In the genomic region with DNA sequence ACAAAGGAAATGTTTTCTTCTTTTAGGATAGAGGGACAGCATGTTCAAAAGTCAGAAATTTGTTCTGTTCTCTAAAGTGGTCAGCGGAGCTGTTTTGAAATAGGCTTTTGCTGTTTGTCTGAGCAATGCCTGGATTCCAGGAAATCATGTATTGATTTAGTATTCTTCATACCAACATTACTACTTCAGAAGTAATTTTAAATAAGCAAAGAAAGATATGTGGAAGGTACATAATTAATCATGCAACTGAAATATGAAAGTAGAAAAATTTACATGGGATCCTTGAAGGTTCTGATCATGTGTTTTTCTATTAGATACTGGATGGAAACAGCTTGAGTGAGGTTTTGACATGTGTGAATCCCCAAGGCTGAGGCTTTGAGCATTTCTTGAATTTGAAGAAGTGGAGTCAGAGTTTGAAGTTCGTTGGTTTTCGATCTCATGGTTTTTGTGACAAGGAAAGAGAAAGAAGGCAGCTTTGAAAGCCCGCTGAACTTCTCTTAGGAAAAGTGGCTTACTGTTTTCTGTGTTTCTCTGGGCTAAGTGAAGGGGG, we compare ENCODE assay signal across 21 cellular contexts.
DNase-seq lines count a peak whose midpoint lies in the region; ATAC-seq lines count a peak whose summit lies in the region.
"Had no signal": no experiment of that assay in that cellular context is flagged by ENCODE, and none has a peak within 500 bp of the region (broad histone marks: within the 10 kb centered on the region; RNA-seq: fewer than 3 reads in every experiment).

No MANE protein-coding gene starts in this region.

- no peak overlapping the region for H3K14ac ChIP-seq in mesenchymal stem cell (ENCODE audit: low read length in 2 of 2)

- no peaks in the 10 kb centered on the region for H3K36me3 Mint-ChIP-seq in T-helper 2 cell treated with Interferon-gamma antibody and Interleukin-4, amounts not matched to agents 5 μg/mL and 100 μg/mL, for 36 hours (ENCODE audit: low read depth)
- H3K36me3 Mint-ChIP-seq in activated T-helper 2 cell treated with anti-CD3 and anti-CD28 coated beads, Interferon-gamma antibody, Interleukin-2, Interleukin-4, amounts not matched to agents 10 μg/mL and 5 μg/mL and 100 μg/mL, durations not matched to agents 14 hours and 24 hours and 36 hours (ENCODE audit: low read depth): no peaks in the 10 kb centered on the region
- no peaks in the 10 kb centered on the region for H3K36me3 Mint-ChIP-seq in naive thymus-derived CD4-positive, alpha-beta T cell
- H3K36me3 Mint-ChIP-seq: neural progenitor cell had no signal

- no peak overlapping the region for H3K18ac ChIP-seq in mesenchymal stem cell (ENCODE audit: low read depth in 1 of 2, low read length in 2 of 2)

- no peaks in the 10 kb centered on the region for H3K79me1 ChIP-seq in mesenchymal stem cell (replicated peaks; ENCODE audit: low read length, poor library complexity, severe bottlenecking)

- H3K27ac ChIP-seq in naive thymus-derived CD4-positive, alpha-beta T cell (ENCODE audit: low read depth, low read length): peak overlapping the region; percentile 60
- H3K27ac ChIP-seq in mesenchymal stem cell (ENCODE audit: low read length, poor library complexity, severe bottlenecking): no peak overlapping the region
- H3K27ac ChIP-seq: 22Rv1, neural progenitor cell, SJCRH30, suprapubic skin had no signal

- no peak overlapping the region for H2AK5ac ChIP-seq in mesenchymal stem cell (ENCODE audit: low read length, severe bottlenecking)

- intact Hi-C loops in activated T-helper 2 cell treated with anti-CD3 and anti-CD28 coated beads, Interferon-gamma antibody, Interleukin-2, Interleukin-4, amounts not matched to agents 10 μg/mL and 5 μg/mL and 100 μg/mL, durations not matched to agents 14 hours and 24 hours and 36 hours (cut with micrococcal nuclease): loop anchor here (1.0 to 5.0 kb wide), 6 partner anchors 26 to 222 kb away; no protein-coding TSS in a partner anchor
- intact Hi-C loops in naive thymus-derived CD4-positive, alpha-beta T cell (cut with micrococcal nuclease): loop anchor here (1.0 to 10.0 kb wide), 9 partner anchors 26 to 491 kb away; a partner anchor contains a TSS

- CTCF ChIA-PET in naive thymus-derived CD4-positive, alpha-beta T cell (lab: Charles Lee): interaction anchor here (0.6 to 1.0 kb wide), 2 partner anchors 205 to 222 kb away, joined by 3 read pairs; no protein-coding TSS in a partner anchor

- peak; percentile 24 for DNase-seq in T-helper 2 cell treated with Interferon-gamma antibody and Interleukin-4, amounts not matched to agents 5 μg/mL and 100 μg/mL, for 36 hours (ENCODE audit: low spot score)
- DNase-seq in T-helper 2 cell: no peak
- DNase-seq in activated T-helper 2 cell treated with anti-CD3 and anti-CD28 coated beads, Interferon-gamma antibody, Interleukin-2, Interleukin-4, amounts not matched to agents 10 μg/mL and 5 μg/mL and 100 μg/mL, durations not matched to agents 14 hours and 24 hours and 36 hours (ENCODE audit: low spot score): no peak
- no peak for DNase-seq in naive thymus-derived CD4-positive, alpha-beta T cell
- no peak for DNase-seq in NCI-H2227 treated with DMSO at 0.1 percent for 48 hours (lab: John Stamatoyannopoulos, UW)
- DNase-seq in mesenchymal stem cell: no peak
- DNase-seq: anterior cingulate cortex, glutamatergic neuron, H7, MG63, NCI-H2029 treated with DMSO at 0.1 percent for 48 hours, NCI-H524, SJCRH30 had no signal

- H3K27me3 Mint-ChIP-seq in T-helper 2 cell treated with Interferon-gamma antibody and Interleukin-4, amounts not matched to agents 5 μg/mL and 100 μg/mL, for 36 hours (ENCODE audit: low read depth): no peaks in the 10 kb centered on the region
- H3K27me3 Mint-ChIP-seq in activated T-helper 2 cell treated with anti-CD3 and anti-CD28 coated beads, Interferon-gamma antibody, Interleukin-2, Interleukin-4, amounts not matched to agents 10 μg/mL and 5 μg/mL and 100 μg/mL, durations not matched to agents 14 hours and 24 hours and 36 hours (ENCODE audit: low read depth): no peaks in the 10 kb centered on the region
- H3K27me3 Mint-ChIP-seq in naive thymus-derived CD4-positive, alpha-beta T cell: no peaks in the 10 kb centered on the region
- H3K27me3 Mint-ChIP-seq: dendritic cell treated with granulocyte-macrophage colony-stimulating factor and Interleukin-4, amounts not matched to agents 40 ng/mL and 50 ng/mL, for 4 days had no signal

- peak overlapping the region; percentile 43 for H3K4me3 ChIP-seq in naive thymus-derived CD4-positive, alpha-beta T cell (ENCODE audit: low read length)
- H3K4me3 ChIP-seq in mesenchymal stem cell (ENCODE audit: insufficient read depth in 1 of 2, low read depth in 1 of 2, low read length in 2 of 2): no peak overlapping the region
- H3K4me3 ChIP-seq: lung, MG63, neural progenitor cell, SJCRH30, suprapubic skin had no signal

- H3K27me3 ChIP-seq in naive thymus-derived CD4-positive, alpha-beta T cell (ENCODE audit: control insufficient read depth in 2 of 2, insufficient read depth in 2 of 2, low read length in 2 of 2): no peaks in the 10 kb centered on the region
- peaks cover under 1 to 5% of the 10 kb centered on the region in 2 experiments for H3K27me3 ChIP-seq in mesenchymal stem cell (ENCODE audit: control insufficient read depth in 1 of 2, insufficient read depth in 1 of 2, low read length in 2 of 2)
- H3K27me3 ChIP-seq: MG63, SJCRH30, suprapubic skin had no signal

- no peak overlapping the region for H2BK15ac ChIP-seq in mesenchymal stem cell (ENCODE audit: low read depth, poor library complexity, severe bottlenecking)

- no peak overlapping the region for H2BK12ac ChIP-seq in mesenchymal stem cell (ENCODE audit: low read length in 2 of 2)

- H2AFZ ChIP-seq in mesenchymal stem cell (ENCODE audit: low read depth, low read length): no peak overlapping the region
- H2AFZ ChIP-seq: neural progenitor cell had no signal

- no peak overlapping the region for H3K4me2 ChIP-seq in mesenchymal stem cell (ENCODE audit: low read length, poor library complexity, severe bottlenecking)
- H3K4me2 ChIP-seq: neural progenitor cell had no signal

- no peaks in the 10 kb centered on the region for H3K9me3 ChIP-seq in naive thymus-derived CD4-positive, alpha-beta T cell (ENCODE audit: control insufficient read depth in 2 of 3, low read length in 3 of 3)
- no peaks in the 10 kb centered on the region for H3K9me3 ChIP-seq in mesenchymal stem cell (ENCODE audit: control insufficient read depth, low read length)
- H3K9me3 ChIP-seq: MG63, SJCRH30, suprapubic skin had no signal

- no peak overlapping the region for H3K23ac ChIP-seq in mesenchymal stem cell (ENCODE audit: low read length in 2 of 2)

- H4K8ac ChIP-seq in mesenchymal stem cell (ENCODE audit: low read length): no peak overlapping the region

- no peak overlapping the region for H2BK5ac ChIP-seq in mesenchymal stem cell (ENCODE audit: low read depth, low read length, poor library complexity, severe bottlenecking)

- H3K9me3 Mint-ChIP-seq in T-helper 2 cell treated with Interferon-gamma antibody and Interleukin-4, amounts not matched to agents 5 μg/mL and 100 μg/mL, for 36 hours: no peaks in the 10 kb centered on the region
- no peaks in the 10 kb centered on the region for H3K9me3 Mint-ChIP-seq in activated T-helper 2 cell treated with anti-CD3 and anti-CD28 coated beads, Interferon-gamma antibody, Interleukin-2, Interleukin-4, amounts not matched to agents 10 μg/mL and 5 μg/mL and 100 μg/mL, durations not matched to agents 14 hours and 24 hours and 36 hours
- H3K9me3 Mint-ChIP-seq in naive thymus-derived CD4-positive, alpha-beta T cell: no peaks in the 10 kb centered on the region
- H3K9me3 Mint-ChIP-seq: dendritic cell treated with granulocyte-macrophage colony-stimulating factor and Interleukin-4, amounts not matched to agents 40 ng/mL and 50 ng/mL, for 4 days; neural progenitor cell had no signal

- H3K4me1 ChIP-seq in naive thymus-derived CD4-positive, alpha-beta T cell (ENCODE audit: control insufficient read depth in 2 of 2, insufficient read depth in 2 of 2, low read length in 2 of 2): peaks cover 12 to 48% of the 10 kb centered on the region in 2 donors
- peaks cover 3% of the 10 kb centered on the region for H3K4me1 ChIP-seq in mesenchymal stem cell (ENCODE audit: control insufficient read depth, insufficient read depth, low read depth, low read length)
- H3K4me1 ChIP-seq: neural progenitor cell, SJCRH30, suprapubic skin had no signal

- H3K27ac Mint-ChIP-seq in T-helper 2 cell treated with Interferon-gamma antibody and Interleukin-4, amounts not matched to agents 5 μg/mL and 100 μg/mL, for 36 hours: peak overlapping the region; percentile 92
- peak overlapping the region; percentile 95 for H3K27ac Mint-ChIP-seq in activated T-helper 2 cell treated with anti-CD3 and anti-CD28 coated beads, Interferon-gamma antibody, Interleukin-2, Interleukin-4, amounts not matched to agents 10 μg/mL and 5 μg/mL and 100 μg/mL, durations not matched to agents 14 hours and 24 hours and 36 hours
- H3K27ac Mint-ChIP-seq in naive thymus-derived CD4-positive, alpha-beta T cell: peak overlapping the region; percentile 87 to 95 (median 93)
- H3K27ac Mint-ChIP-seq: dendritic cell treated with granulocyte-macrophage colony-stimulating factor and Interleukin-4, amounts not matched to agents 40 ng/mL and 50 ng/mL, for 4 days; neural progenitor cell had no signal

- H3K4me3 Mint-ChIP-seq in T-helper 2 cell treated with Interferon-gamma antibody and Interleukin-4, amounts not matched to agents 5 μg/mL and 100 μg/mL, for 36 hours: peak overlapping the region; percentile 81
- peak overlapping the region; percentile 57 for H3K4me3 Mint-ChIP-seq in activated T-helper 2 cell treated with anti-CD3 and anti-CD28 coated beads, Interferon-gamma antibody, Interleukin-2, Interleukin-4, amounts not matched to agents 10 μg/mL and 5 μg/mL and 100 μg/mL, durations not matched to agents 14 hours and 24 hours and 36 hours (ENCODE audit: low read depth)
- H3K4me3 Mint-ChIP-seq in naive thymus-derived CD4-positive, alpha-beta T cell: peak overlapping the region; percentile 73 to 91 (median 82)
- H3K4me3 Mint-ChIP-seq: dendritic cell treated with granulocyte-macrophage colony-stimulating factor and Interleukin-4, amounts not matched to agents 40 ng/mL and 50 ng/mL, for 4 days; neural progenitor cell had no signal

- H3K4ac ChIP-seq in mesenchymal stem cell (ENCODE audit: low read depth in 1 of 2, low read length in 2 of 2): no peak overlapping the region

- POLR2A ChIA-PET in naive thymus-derived CD4-positive, alpha-beta T cell (lab: Charles Lee): interaction anchor here (0.5 to 1.3 kb wide), 4 partner anchors 10 to 166 kb away, joined by 3 to 4 read pairs (median 3); no protein-coding TSS in a partner anchor

- H2BK120ac ChIP-seq in mesenchymal stem cell (ENCODE audit: low read depth, low read length): no peak overlapping the region

- peaks cover 57% of the 10 kb centered on the region for H3K4me1 Mint-ChIP-seq in T-helper 2 cell treated with Interferon-gamma antibody and Interleukin-4, amounts not matched to agents 5 μg/mL and 100 μg/mL, for 36 hours (ENCODE audit: low read depth)
- H3K4me1 Mint-ChIP-seq in activated T-helper 2 cell treated with anti-CD3 and anti-CD28 coated beads, Interferon-gamma antibody, Interleukin-2, Interleukin-4, amounts not matched to agents 10 μg/mL and 5 μg/mL and 100 μg/mL, durations not matched to agents 14 hours and 24 hours and 36 hours (ENCODE audit: low read depth): peaks cover 59% of the 10 kb centered on the region
- H3K4me1 Mint-ChIP-seq in naive thymus-derived CD4-positive, alpha-beta T cell: peaks cover 34 to 79% (median 72%) of the 10 kb centered on the region in 7 donors

- peak; percentile 16 for ATAC-seq in HG02678 (IDR thresholded peaks at IDR 0.05; ENCODE audit: unreplicated experiment)
- no peak for ATAC-seq in naive thymus-derived CD4-positive, alpha-beta T cell
- no peak for ATAC-seq in GM21390 (IDR thresholded peaks at IDR 0.05; ENCODE audit: unreplicated experiment)
- ATAC-seq: esophagus mucosa had no signal

- no peak overlapping the region for H4K91ac ChIP-seq in mesenchymal stem cell (ENCODE audit: low read length)

- no peak overlapping the region for H3K9ac ChIP-seq in mesenchymal stem cell (ENCODE audit: low read length)
- H3K9ac ChIP-seq: neural progenitor cell had no signal

- no peaks in the 10 kb centered on the region for H3K36me3 ChIP-seq in naive thymus-derived CD4-positive, alpha-beta T cell (ENCODE audit: control insufficient read depth in 2 of 3, insufficient read depth in 3 of 3, low read length in 3 of 3)
- no peaks in the 10 kb centered on the region for H3K36me3 ChIP-seq in mesenchymal stem cell (ENCODE audit: control insufficient read depth in 1 of 2, insufficient read depth in 2 of 2, low read depth in 1 of 2, low read length in 2 of 2)
- H3K36me3 ChIP-seq: MG63, neural progenitor cell, SJCRH30, suprapubic skin had no signal

- 80% methylated on average over 3 of the region's 4 CpGs for WGBS in mesenchymal stem cell
